In genomic region chr1:227999056-227999930, GRCh38 we compare ENCODE assay signal across 8 cellular contexts.
A peak's percentile ranks its signal among the peaks of the same experiment; 100 is the strongest.
DNase-seq lines count a peak whose midpoint lies in the region; ATAC-seq and TF ChIP-seq lines count a peak whose summit lies in the region.

No MANE protein-coding gene starts in this region.

- no peak overlapping the region for H3K27ac ChIP-seq in iPS DF 6.9 (ENCODE audit: low read length)

- no CpG with 5 or more reads among the region's 7 CpGs for WGBS in iPS DF 6.9 (ENCODE audit: insufficient coverage, insufficient read length)

- no peaks in the 10 kb centered on the region for H3K36me3 ChIP-seq in iPS DF 6.9 (ENCODE audit: control insufficient read depth, insufficient read depth, low read length)

- ATAC-seq in HG02642 (IDR thresholded peaks at IDR 0.05; ENCODE audit: poor library complexity, unreplicated experiment), result peak; percentile 93

- TF ChIP-seq CTCF in GM12875 (IDR thresholded peaks at IDR 0.05; ENCODE audit: borderline replicate concordance, insufficient read depth, low read depth, low read length) (peak; percentile 84), astrocyte of the spinal cord (IDR thresholded peaks at IDR 0.05; ENCODE audit: low read depth, low read length) (peak; percentile 70)

- peaks cover 11% of the 10 kb centered on the region; the same call in 1 of the 2 replicates for H3K27me3 ChIP-seq in iPS DF 6.9 (ENCODE audit: control insufficient read depth, insufficient read depth, low read length)

- no peaks in the 10 kb centered on the region for H3K9me3 ChIP-seq in iPS DF 6.9 (ENCODE audit: control insufficient read depth, insufficient read depth, low read length)

- DNase-seq in NCI-H1105 treated with DMSO at 0.1 percent for 48 hours (lab: John Stamatoyannopoulos, UW) (peak; percentile 33), T-helper 9 cell (peak; percentile 44), astrocyte of the spinal cord (ENCODE audit: low read depth, low spot score) (peak; percentile 34), iPS DF 6.9 (ENCODE audit: low read depth, low spot score) (peak; percentile 82), NCI-H446 treated with DMSO at 0.1 percent for 48 hours (lab: John Stamatoyannopoulos, UW) (no peak)
- DNase-seq in stimulated activated CD4-positive, alpha-beta T cell treated with anti-CD3 and anti-CD28 coated beads, Interleukin-1b, Interleukin-23, amount 100 ng/mL, for 1 hour (ENCODE audit: low read depth in 2 of 2), result peak; percentile 34 to 36

- no peaks in the 10 kb centered on the region for H3K4me1 ChIP-seq in iPS DF 6.9 (ENCODE audit: control insufficient read depth, insufficient read depth, low read length)

- in situ Hi-C loops in astrocyte of the spinal cord (cut with HindIII; ENCODE audit: low sequenced_read_pairs), result no loop called here

- H3K4me3 ChIP-seq in GM12875 (ENCODE audit: low read depth, low read length) (no peak overlapping the region), astrocyte of the spinal cord (ENCODE audit: low read depth, low read length) (no peak overlapping the region), iPS DF 6.9 (ENCODE audit: low read length) (no peak overlapping the region)
